Comparison of ENCODE assay signal across 7 cellular contexts in genomic region chr17:64995539-64995921, GRCh38.
DNase-seq lines count a peak whose midpoint lies in the region; ATAC-seq and TF ChIP-seq lines count a peak whose summit lies in the region.
"Not testable (repeated sequence)": the region's sequence is repeated elsewhere in the genome, so short reads cannot be mapped to it uniquely, and the experiment has no call there.

No MANE protein-coding gene starts in this region.

- H3K27ac Mint-ChIP-seq in activated CD4-positive, alpha-beta memory T cell treated with anti-CD3 and anti-CD28 coated beads for 36 hours, result peak overlapping the region; percentile 2
- not testable (repeated sequence) for H3K27ac Mint-ChIP-seq in activated naive CD4-positive, alpha-beta T cell treated with anti-CD3 and anti-CD28 coated beads, Interleukin-2, amount 50 U/mL, for 72 hours
- H3K27ac Mint-ChIP-seq in naive thymus-derived CD4-positive, alpha-beta T cell, result peak overlapping the region in 2 of 9 donors; percentile 17 to 54
- peak overlapping the region; percentile 3 for H3K27ac Mint-ChIP-seq in stimulated activated effector memory CD8-positive, alpha-beta T cell treated with anti-CD3 and anti-CD28 coated beads, Interleukin-12 subunit alpha, Interleukin-12 subunit beta, amount 100 ng/mL, for 72 hours

- not testable (repeated sequence) for H3K79me2 ChIP-seq in OCI-LY7 (ENCODE audit: insufficient read depth, low read depth, low read length)

- ATAC-seq in activated naive CD4-positive, alpha-beta T cell treated with anti-CD3 and anti-CD28 coated beads, Interleukin-2, amount 50 U/mL, for 72 hours, result peak; percentile 61 to 70
- ATAC-seq in naive thymus-derived CD4-positive, alpha-beta T cell, result peak; percentile 36
- peak; percentile 82 for ATAC-seq in stimulated activated effector memory CD8-positive, alpha-beta T cell treated with anti-CD3 and anti-CD28 coated beads, Interleukin-12 subunit alpha, Interleukin-12 subunit beta, amount 100 ng/mL, for 72 hours

- H3K27ac ChIP-seq in OCI-LY7 (ENCODE audit: low read depth, low read length, poor library complexity, severe bottlenecking), result peak overlapping the region; percentile 25
- not testable (repeated sequence) for H3K27ac ChIP-seq in naive thymus-derived CD4-positive, alpha-beta T cell (ENCODE audit: low read depth, low read length)

- not testable (repeated sequence) for H3K36me3 ChIP-seq in OCI-LY7 (ENCODE audit: insufficient read depth, low read length); naive thymus-derived CD4-positive, alpha-beta T cell (ENCODE audit: control insufficient read depth in 2 of 3, insufficient read depth in 3 of 3, low read length in 3 of 3)

- intact Hi-C loops in OCI-LY7 (cut with micrococcal nuclease; ENCODE audit: unreplicated experiment); activated CD4-positive, alpha-beta memory T cell treated with anti-CD3 and anti-CD28 coated beads for 36 hours (cut with micrococcal nuclease); naive thymus-derived CD4-positive, alpha-beta T cell (cut with micrococcal nuclease): not testable (repeated sequence)

- H2AFZ ChIP-seq in OCI-LY7 (ENCODE audit: low read length), result peak overlapping the region; percentile 14; the same call in 1 of the 2 replicates

- H3K4me3 ChIP-seq in OCI-LY7 (ENCODE audit: low read depth, low read length, poor library complexity, severe bottlenecking); naive thymus-derived CD4-positive, alpha-beta T cell (ENCODE audit: low read length): not testable (repeated sequence)

- DNase-seq in CMK (ENCODE audit: low read depth) (peak; percentile 26), ecto neural progenitor cell (ENCODE audit: low spot score) (peak; percentile 34)
- not testable (repeated sequence) for DNase-seq in OCI-LY7 (ENCODE audit: low spot score); activated naive CD4-positive, alpha-beta T cell treated with anti-CD3 and anti-CD28 coated beads, Interleukin-2, amount 50 U/mL, for 72 hours (ENCODE audit: low spot score in 2 of 2); naive thymus-derived CD4-positive, alpha-beta T cell; stimulated activated effector memory CD8-positive, alpha-beta T cell treated with anti-CD3 and anti-CD28 coated beads, Interleukin-12 subunit alpha, Interleukin-12 subunit beta, amount 100 ng/mL, for 72 hours (ENCODE audit: low spot score in 2 of 2)
- peak; percentile 60 for DNase-seq in activated CD4-positive, alpha-beta memory T cell treated with anti-CD3 and anti-CD28 coated beads for 36 hours

- peaks cover 76% of the 10 kb centered on the region for H3K4me1 ChIP-seq in OCI-LY7 (ENCODE audit: insufficient read depth, low read length, poor library complexity, severe bottlenecking)
- not testable (repeated sequence) for H3K4me1 ChIP-seq in naive thymus-derived CD4-positive, alpha-beta T cell (ENCODE audit: control insufficient read depth in 2 of 2, insufficient read depth in 2 of 2, low read length in 2 of 2)

- H3K4me3 Mint-ChIP-seq in activated CD4-positive, alpha-beta memory T cell treated with anti-CD3 and anti-CD28 coated beads for 36 hours; naive thymus-derived CD4-positive, alpha-beta T cell; stimulated activated effector memory CD8-positive, alpha-beta T cell treated with anti-CD3 and anti-CD28 coated beads, Interleukin-12 subunit alpha, Interleukin-12 subunit beta, amount 100 ng/mL, for 72 hours: not testable (repeated sequence)

- not testable (repeated sequence) for BruUV-seq in OCI-LY7 (replicated peaks; lab: Mats Ljungman, UMichigan)

- TF ChIP-seq CTCF in OCI-LY7 (conservative IDR thresholded peaks at IDR 0.05; ENCODE audit: low read length), result not testable (repeated sequence)

- not testable (repeated sequence) for H3K27me3 Mint-ChIP-seq in activated CD4-positive, alpha-beta memory T cell treated with anti-CD3 and anti-CD28 coated beads for 36 hours; naive thymus-derived CD4-positive, alpha-beta T cell

- H3K9me2 ChIP-seq in OCI-LY7 (ENCODE audit: insufficient read depth, low read length), result not testable (repeated sequence)

- peaks cover 16% of the 10 kb centered on the region for H3K4me1 Mint-ChIP-seq in activated CD4-positive, alpha-beta memory T cell treated with anti-CD3 and anti-CD28 coated beads for 36 hours (ENCODE audit: low read depth)
- not testable (repeated sequence) for H3K4me1 Mint-ChIP-seq in naive thymus-derived CD4-positive, alpha-beta T cell
- H3K4me1 Mint-ChIP-seq in stimulated activated effector memory CD8-positive, alpha-beta T cell treated with anti-CD3 and anti-CD28 coated beads, Interleukin-12 subunit alpha, Interleukin-12 subunit beta, amount 100 ng/mL, for 72 hours, result peaks cover 14% of the 10 kb centered on the region

- CTCF ChIA-PET in OCI-LY7 (lab: Charles Lee; ENCODE audit: unreplicated experiment); activated CD4-positive, alpha-beta memory T cell treated with anti-CD3 and anti-CD28 coated beads for 36 hours (lab: Charles Lee): not testable (repeated sequence)
- CTCF ChIA-PET in naive thymus-derived CD4-positive, alpha-beta T cell (lab: Charles Lee), result interaction anchor here (0.7 kb wide), 1 partner anchor 20 kb away, joined by 3 read pairs; no protein-coding TSS in a partner anchor

- not testable (repeated sequence) for H4K20me1 ChIP-seq in OCI-LY7 (ENCODE audit: insufficient read depth, low read length)

- POLR2A ChIA-PET in OCI-LY7 (lab: Charles Lee), result interaction anchor here (0.7 to 1.2 kb wide), 3 partner anchors 18 to 187 kb away, joined by 3 to 4 read pairs (median 3); no protein-coding TSS in a partner anchor
- POLR2A ChIA-PET in activated CD4-positive, alpha-beta memory T cell treated with anti-CD3 and anti-CD28 coated beads for 36 hours (lab: Charles Lee); naive thymus-derived CD4-positive, alpha-beta T cell (lab: Charles Lee): not testable (repeated sequence)

- not testable (repeated sequence) for H3K36me3 Mint-ChIP-seq in activated CD4-positive, alpha-beta memory T cell treated with anti-CD3 and anti-CD28 coated beads for 36 hours; activated naive CD4-positive, alpha-beta T cell treated with anti-CD3 and anti-CD28 coated beads, Interleukin-2, amount 50 U/mL, for 72 hours; naive thymus-derived CD4-positive, alpha-beta T cell; stimulated activated effector memory CD8-positive, alpha-beta T cell treated with anti-CD3 and anti-CD28 coated beads, Interleukin-12 subunit alpha, Interleukin-12 subunit beta, amount 100 ng/mL, for 72 hours

- H3K4me2 ChIP-seq in OCI-LY7 (ENCODE audit: low read length), result peak overlapping the region; percentile 20; the same call in 1 of the 2 replicates

- H3K27me3 ChIP-seq in naive thymus-derived CD4-positive, alpha-beta T cell (ENCODE audit: control insufficient read depth in 2 of 2, insufficient read depth in 2 of 2, low read length in 2 of 2), result not testable (repeated sequence)

- H3K9me3 ChIP-seq in OCI-LY7 (ENCODE audit: low read length); naive thymus-derived CD4-positive, alpha-beta T cell (ENCODE audit: control insufficient read depth in 2 of 3, low read length in 3 of 3): not testable (repeated sequence)

- not testable (repeated sequence) for H3K9me3 Mint-ChIP-seq in activated CD4-positive, alpha-beta memory T cell treated with anti-CD3 and anti-CD28 coated beads for 36 hours; activated naive CD4-positive, alpha-beta T cell treated with anti-CD3 and anti-CD28 coated beads, Interleukin-2, amount 50 U/mL, for 72 hours; naive thymus-derived CD4-positive, alpha-beta T cell; stimulated activated effector memory CD8-positive, alpha-beta T cell treated with anti-CD3 and anti-CD28 coated beads, Interleukin-12 subunit alpha, Interleukin-12 subunit beta, amount 100 ng/mL, for 72 hours
